Comparison of ENCODE assay signal across 8 cellular contexts in the genomic region with DNA sequence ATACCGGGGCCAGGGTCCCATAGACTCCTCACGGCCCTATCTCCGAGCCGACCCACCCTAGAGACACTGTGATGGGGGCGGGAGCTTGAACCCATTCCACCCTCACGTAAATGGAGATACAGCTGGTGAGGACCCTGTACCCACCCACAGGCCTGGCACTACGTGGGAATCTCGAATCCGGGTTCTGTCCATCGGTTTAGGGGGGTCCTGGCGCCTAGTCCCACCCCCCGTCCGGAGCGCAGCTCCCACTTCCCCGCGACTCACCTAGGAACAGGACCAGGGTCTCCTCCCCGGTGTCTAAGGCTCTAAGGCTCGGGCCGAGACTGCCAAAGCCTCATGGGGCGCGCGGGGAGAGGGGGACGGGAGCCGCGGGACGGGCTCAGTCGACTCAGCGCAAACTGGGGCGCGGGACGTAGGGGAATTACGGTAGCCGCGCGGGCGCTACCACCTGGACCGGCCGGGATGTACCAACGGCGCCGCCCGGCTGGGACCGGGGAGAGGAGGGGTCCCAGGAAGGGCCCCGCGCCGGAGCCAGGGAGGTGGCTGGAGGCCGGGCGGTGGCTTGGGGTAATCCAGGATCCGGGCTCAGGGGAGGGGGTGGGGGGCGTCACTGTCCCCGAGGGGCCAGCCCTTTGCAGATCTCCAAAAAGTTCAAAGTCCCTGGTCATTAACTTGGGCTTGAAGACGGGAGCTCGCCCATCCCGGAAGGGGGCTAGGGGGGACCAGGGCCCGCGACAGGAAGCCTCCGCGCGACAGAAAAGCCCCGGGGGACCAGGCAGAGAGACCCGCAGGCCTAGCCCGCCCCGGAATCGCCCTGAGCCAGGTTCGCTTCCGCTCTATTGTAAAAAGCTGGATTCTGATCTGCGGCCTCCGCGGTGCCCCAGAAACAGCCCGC. TPM values are rescaled to one million over a fixed set of nuclear protein-coding genes. Genes with fewer than 3 reads are reported as not detected.
DNase-seq lines count a peak whose midpoint lies in the region; ATAC-seq and TF ChIP-seq lines count a peak whose summit lies in the region.

No MANE protein-coding gene starts in this region.

- H3K4me3 Mint-ChIP-seq in activated naive CD8-positive, alpha-beta T cell treated with anti-CD3 and anti-CD28 coated beads, Interleukin-2, amount 10 ng/mL, durations not matched to agents 7 days and 5 days, result peak overlapping the region; percentile 79

- no peaks in the 10 kb centered on the region for H3K27me3 ChIP-seq in right atrium auricular region

- peaks cover 28% of the 10 kb centered on the region for H3K4me1 Mint-ChIP-seq in activated naive CD8-positive, alpha-beta T cell treated with anti-CD3 and anti-CD28 coated beads, Interleukin-2, amount 10 ng/mL, durations not matched to agents 7 days and 5 days

- H3K36me3 ChIP-seq in right atrium auricular region, result no peaks in the 10 kb centered on the region

- peak; percentile 33 to 53 (median 51) for DNase-seq in NCI-H1417 (lab: John Stamatoyannopoulos, UW)
- no peak for DNase-seq in NCI-H1417 treated with DMSO at 0.1 percent for 48 hours (lab: John Stamatoyannopoulos, UW)
- DNase-seq in RWPE1 (ENCODE audit: low spot score), result peak; percentile 71
- DNase-seq in activated naive CD8-positive, alpha-beta T cell treated with anti-CD3 and anti-CD28 coated beads, Interleukin-2, amount 10 ng/mL, durations not matched to agents 7 days and 5 days, result peak; percentile 78
- no peak for DNase-seq in right atrium auricular region (ENCODE audit: low spot score)
- DNase-seq in renal cortical epithelial cell (ENCODE audit: low read depth), result peak; percentile 35

- H3K36me3 Mint-ChIP-seq in activated naive CD8-positive, alpha-beta T cell treated with anti-CD3 and anti-CD28 coated beads, Interleukin-2, amount 10 ng/mL, durations not matched to agents 7 days and 5 days, result no peaks in the 10 kb centered on the region

- H3K9me3 ChIP-seq in right atrium auricular region, result no peaks in the 10 kb centered on the region

- H3K27me3 Mint-ChIP-seq in activated naive CD8-positive, alpha-beta T cell treated with anti-CD3 and anti-CD28 coated beads, Interleukin-2, amount 10 ng/mL, durations not matched to agents 7 days and 5 days, result peaks cover 18% of the 10 kb centered on the region

- POLR2A ChIA-PET in RWPE1 (lab: Yijun Ruan, JAX; ENCODE audit: low non-redundant PET), result interaction anchor here (0.6 to 1.6 kb wide), 4 partner anchors 31 to 139 kb away, joined by 3 to 5 read pairs (median 4); no protein-coding TSS in a partner anchor
- POLR2A ChIA-PET in activated naive CD8-positive, alpha-beta T cell treated with anti-CD3 and anti-CD28 coated beads, Interleukin-2, amount 10 ng/mL, durations not matched to agents 7 days and 5 days (lab: Charles Lee), result interaction anchor here (0.8 to 1.9 kb wide), 11 partner anchors 9 to 114 kb away, joined by 3 to 11 read pairs (median 4); partner anchors contain the start of genes ACOT7, KLHL21, NOL9 and TAS1R1

- CTCF ChIA-PET in RWPE1 (lab: Yijun Ruan, JAX), result interaction anchor here (0.6 to 1.6 kb wide), 19 partner anchors 9 to 385 kb away, joined by 3 to 11 read pairs (median 3); partner anchors contain the start of gene THAP3

- peak overlapping the region; percentile 63 to 66 for H3K4me3 ChIP-seq in right atrium auricular region

- 0 out of 2 replicates have a peak, but pooled peaks have one; percentile 68 for TF ChIP-seq CTCF in RWPE1 (conservative IDR thresholded peaks at IDR 0.05; ENCODE audit: low read depth)
- peak in 1 of 2 donors; percentile 45 for TF ChIP-seq CTCF in right atrium auricular region (IDR thresholded peaks at IDR 0.05)

- H3K27ac ChIP-seq in RWPE1 (peak overlapping the region; percentile 100), right atrium auricular region (peak overlapping the region; percentile 71 to 77)

- H3K4me1 ChIP-seq in right atrium auricular region, result peaks cover 0 to 65% of the 10 kb centered on the region in 2 donors

- no peaks in the 10 kb centered on the region for H3K9me3 Mint-ChIP-seq in activated naive CD8-positive, alpha-beta T cell treated with anti-CD3 and anti-CD28 coated beads, Interleukin-2, amount 10 ng/mL, durations not matched to agents 7 days and 5 days

- peak; percentile 53 for ATAC-seq in HG03135 (IDR thresholded peaks at IDR 0.05; ENCODE audit: unreplicated experiment)
- ATAC-seq in activated naive CD8-positive, alpha-beta T cell treated with anti-CD3 and anti-CD28 coated beads, Interleukin-2, amount 10 ng/mL, durations not matched to agents 7 days and 5 days (ENCODE audit: low read depth), result peak; percentile 60
- ATAC-seq in HG03196 (IDR thresholded peaks at IDR 0.05; ENCODE audit: unreplicated experiment), result no peak

- peak overlapping the region; percentile 73 for H3K27ac Mint-ChIP-seq in activated naive CD8-positive, alpha-beta T cell treated with anti-CD3 and anti-CD28 coated beads, Interleukin-2, amount 10 ng/mL, durations not matched to agents 7 days and 5 days

RNA-seq across cellular contexts. Expression of gene PLEKHG5, which starts 1.0 kb away (rescaled TPM):
- total RNA-seq in activated naive CD8-positive, alpha-beta T cell treated with anti-CD3 and anti-CD28 coated beads, Interleukin-2, amount 10 ng/mL, durations not matched to agents 7 days and 5 days, result 1 to 10 TPM; 4.7 to 5.0 TPM
- 1 to 10 TPM; 7.0 to 7.9 TPM for total RNA-seq in right atrium auricular region
- 22.2 and 22.6 TPM in 2 replicates for total RNA-seq in renal cortical epithelial cell

RNA-seq across cellular contexts. Expression of gene TNFRSF25, which starts 24.5 kb away (rescaled TPM):
- total RNA-seq in activated naive CD8-positive, alpha-beta T cell treated with anti-CD3 and anti-CD28 coated beads, Interleukin-2, amount 10 ng/mL, durations not matched to agents 7 days and 5 days, result 100 to 1,000 TPM; 137 TPM
- 1 to 10 TPM; 4.4 to 7.4 TPM for total RNA-seq in right atrium auricular region
- total RNA-seq in renal cortical epithelial cell, result 3.3 and 9.7 TPM in 2 replicates

Comparison
In these comparisons a context has a peak if more than half of its experiments do, and no peak if none do; other contexts are left out.
1. DNase-seq: peak in NCI-H1417 (3 of 3), RWPE1 (single experiment), activated naive CD8-positive, alpha-beta T cell treated with anti-CD3 and anti-CD28 coated beads, Interleukin-2, amount 10 ng/mL, durations not matched to agents 7 days and 5 days (single experiment) and renal cortical epithelial cell (single experiment); none in NCI-H1417 treated with DMSO at 0.1 percent for 48 hours (single experiment) and right atrium auricular region (single experiment).
2. RNA of gene TNFRSF25, which starts 24.5 kb away (total RNA-seq): 137 TPM in activated naive CD8-positive, alpha-beta T cell treated with anti-CD3 and anti-CD28 coated beads, Interleukin-2, amount 10 ng/mL, durations not matched to agents 7 days and 5 days; 3.3 to 9.7 TPM in renal cortical epithelial cell and 4.4 to 7.4 TPM in right atrium auricular region; every median in the first group is over 10 times any median in the second.